In the genomic region with DNA sequence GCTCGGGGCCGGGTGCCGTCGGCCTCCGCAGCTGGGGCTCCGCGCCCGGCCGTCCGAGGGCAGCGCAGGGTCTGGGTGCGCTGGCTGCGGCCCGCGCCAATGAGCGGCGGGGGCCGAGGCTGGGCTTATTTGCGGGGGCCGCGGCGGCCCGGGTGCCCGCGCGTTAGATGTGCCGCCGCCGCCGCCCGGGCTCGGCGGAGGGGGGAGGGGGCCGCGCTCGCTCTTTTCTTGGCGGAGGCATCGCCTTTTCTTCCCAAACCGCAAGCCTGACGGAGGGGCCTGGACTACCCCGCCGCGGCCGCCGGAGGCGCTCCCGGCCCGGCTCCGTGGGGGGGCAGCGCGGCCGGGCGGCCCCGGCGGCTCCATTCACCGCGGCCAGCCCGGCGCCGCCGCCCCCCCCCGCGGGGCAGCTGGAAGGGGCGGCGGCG, we compare ENCODE assay signal across 10 cellular contexts. TPM values are rescaled to one million over a fixed set of nuclear protein-coding genes. Genes with fewer than 3 reads are reported as not detected.
A peak's percentile ranks its signal among the peaks of the same experiment; 100 is the strongest.
DNase-seq lines count a peak whose midpoint lies in the region; ATAC-seq, FAIRE-seq and TF ChIP-seq lines count a peak whose summit lies in the region.
"Had no signal": no experiment of that assay in that cellular context is flagged by ENCODE, and none has a peak within 500 bp of the region (broad histone marks: within the 10 kb centered on the region; RNA-seq: fewer than 3 reads in every experiment).

A gene (minus strand): TSS at position 101 of the 428 bp plus-strand sequence. CDS start 278 bp downstream, outside the sequence.

- peak; percentile 40 for DNase-seq in activated T-cell treated with anti-CD3 and anti-CD28 coated beads, Interleukin-2, amount 50 U/mL, for 1 hour
- no peak for DNase-seq in activated T-cell treated with anti-CD3 and anti-CD28 coated beads, Interleukin-2, amount 50 U/mL, for 72 hours
- DNase-seq in RWPE1 (ENCODE audit: low spot score), result no peak
- no peak for DNase-seq in right atrium auricular region (ENCODE audit: low spot score)
- no peak for DNase-seq in tibial artery
- DNase-seq in GM12892 (ENCODE audit: insufficient read length), result no peak
- DNase-seq in retina, result no peak
- no peak for DNase-seq in cortex of kidney (lab: John Stamatoyannopoulos, UW)
- DNase-seq: T-helper 17 cell had no signal

- no peak within 1 kb of the TSS for H3K27ac ChIP-seq in RWPE1
- H3K27ac ChIP-seq in right atrium auricular region, result no peak within 1 kb of the TSS
- H3K27ac ChIP-seq in tibial artery, result no peak within 1 kb of the TSS

- intact Hi-C loops in tibial artery (cut with DNase I; ENCODE audit: low total_unique reads), result loop anchor here (10.0 kb wide), 1 partner anchor 194 kb away; no protein-coding TSS in a partner anchor

- no peak for TF ChIP-seq POLR2A in GM12892 (IDR thresholded peaks at IDR 0.05; ENCODE audit: low read depth, low read length)

- TF ChIP-seq CTCF in RWPE1 (conservative IDR thresholded peaks at IDR 0.05; ENCODE audit: low read depth) (peak; percentile 60), right atrium auricular region (IDR thresholded peaks at IDR 0.05) (no peak), tibial artery (IDR thresholded peaks at IDR 0.05) (peak in 1 of 2 experiments; percentile 16)

- CTCF ChIA-PET in RWPE1 (lab: Yijun Ruan, JAX), result interaction anchor here (1.4 to 3.2 kb wide), 5 partner anchors 22 to 76 kb away, joined by 4 to 128 read pairs (median 12); a partner anchor contains a TSS

- ATAC-seq in activated T-cell treated with anti-CD3 and anti-CD28 coated beads, Interleukin-2, amount 50 U/mL, for 72 hours (replicated peaks in 1 of 2), result no peak
- ATAC-seq: T-helper 17 cell had no signal

- POLR2A ChIA-PET in RWPE1 (lab: Yijun Ruan, JAX; ENCODE audit: low non-redundant PET), result no interaction called here

- H3K36me3 ChIP-seq in right atrium auricular region (no peaks in the 10 kb centered on the region), tibial artery (no peaks in the 10 kb centered on the region)

- no peak for FAIRE-seq in GM12892 (lab: Jason Lieb, UNC)
- FAIRE-seq: islet of Langerhans had no signal

- H3K4me1 Mint-ChIP-seq in activated T-cell treated with anti-CD3 and anti-CD28 coated beads, Interleukin-2, amount 50 U/mL, for 72 hours (ENCODE audit: low read depth), result no peaks in the 10 kb centered on the region

- H3K27me3 Mint-ChIP-seq in activated T-cell treated with anti-CD3 and anti-CD28 coated beads, Interleukin-2, amount 50 U/mL, for 72 hours (ENCODE audit: low read depth), result peaks cover 14% of the 10 kb centered on the region

- H3K36me3 Mint-ChIP-seq in activated T-cell treated with anti-CD3 and anti-CD28 coated beads, Interleukin-2, amount 50 U/mL, for 72 hours (ENCODE audit: insufficient read depth in 2 of 2), result no peaks in the 10 kb centered on the region

- H3K27me3 ChIP-seq in right atrium auricular region (peaks cover 11 to 34% of the 10 kb centered on the region in 2 donors), tibial artery (peaks cover 10 to 97% of the 10 kb centered on the region in 2 donors)

- H3K27ac Mint-ChIP-seq in activated T-cell treated with anti-CD3 and anti-CD28 coated beads, Interleukin-2, amount 50 U/mL, for 72 hours, result no peak within 1 kb of the TSS
- H3K27ac Mint-ChIP-seq: T-helper 17 cell had no signal

- no peaks in the 10 kb centered on the region for H3K9me3 Mint-ChIP-seq in activated T-cell treated with anti-CD3 and anti-CD28 coated beads, Interleukin-2, amount 50 U/mL, for 72 hours

- H3K4me3 ChIP-seq in right atrium auricular region (peak within 1 kb of the TSS; percentile 21 to 49), tibial artery (peak within 1 kb of the TSS; percentile 25 to 44)

- H3K9me3 ChIP-seq in right atrium auricular region (no peaks in the 10 kb centered on the region), tibial artery (no peaks in the 10 kb centered on the region)

- H3K4me3 Mint-ChIP-seq in activated T-cell treated with anti-CD3 and anti-CD28 coated beads, Interleukin-2, amount 50 U/mL, for 72 hours, result peak within 1 kb of the TSS in 1 of 2 donors; percentile 34

- H3K4me1 ChIP-seq in right atrium auricular region (peaks cover 0 to 23% of the 10 kb centered on the region in 2 donors), tibial artery (peaks cover 0 to 29% (median 21%) of the 10 kb centered on the region in 4 donors)

RNA-seq across cellular contexts. Expression of the gene that starts here (rescaled TPM):
- 1 to 10 TPM in 1 of 2 donors, under 1 TPM in 1; 0.76 to 1.4 TPM for total RNA-seq in activated T-cell treated with anti-CD3 and anti-CD28 coated beads, Interleukin-2, amount 50 U/mL, for 72 hours
- total RNA-seq in right atrium auricular region, result under 1 TPM in 1 of 2 donors, not detected in 1; 0.35 TPM
- polyA plus RNA-seq in GM12892 (2012; ENCODE audit: missing spikeins), result not detected
- total RNA-seq: T-helper 17 cell had no signal
